1 cellular context compared by ENCODE assay signal in the genomic region with DNA sequence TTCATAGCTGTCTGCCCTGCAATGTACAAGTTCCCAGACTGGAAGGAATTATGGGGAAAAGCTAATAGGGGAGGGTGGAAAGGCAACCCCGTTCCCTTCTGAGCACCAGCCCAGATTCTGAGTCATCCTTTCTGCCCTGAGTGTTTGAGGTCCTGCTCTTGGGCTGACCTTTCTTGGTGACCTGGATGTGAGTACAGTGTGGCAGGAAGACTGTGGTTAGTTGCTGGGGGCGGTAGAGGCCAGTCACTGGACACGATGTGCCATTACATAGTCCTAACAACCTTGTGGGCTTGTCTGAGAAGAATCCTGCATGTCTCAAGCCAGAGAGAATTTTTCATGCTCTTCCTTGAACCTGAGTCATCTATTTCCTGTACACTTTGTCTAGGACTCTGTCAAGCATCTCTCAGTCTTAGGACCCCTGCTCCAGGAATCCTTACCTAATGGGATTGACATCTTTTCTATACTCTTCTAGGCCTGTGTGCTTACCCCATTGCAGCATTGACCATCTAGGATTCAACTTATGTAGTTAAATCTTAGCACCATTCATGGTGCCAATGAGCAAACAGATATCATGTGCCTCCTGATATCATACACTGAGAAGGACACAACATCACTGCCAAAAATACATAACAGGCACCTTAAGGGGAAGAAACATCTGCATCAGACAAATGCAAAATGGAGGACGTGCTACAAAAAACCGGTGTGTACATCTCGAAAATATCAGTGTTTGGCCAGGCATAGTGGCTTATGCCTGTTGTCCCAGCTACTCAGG.
A peak's percentile ranks its signal among the peaks of the same experiment; 100 is the strongest.
TF ChIP-seq lines count a peak whose summit lies in the region.

No MANE protein-coding gene starts in this region.

TF ChIP-seq in HepG2, 621 proteins besides CTCF, POLR2A, EP300 and RAD21 (continued from another document and continues in another):
- TF ChIP-seq, protein P1, sequence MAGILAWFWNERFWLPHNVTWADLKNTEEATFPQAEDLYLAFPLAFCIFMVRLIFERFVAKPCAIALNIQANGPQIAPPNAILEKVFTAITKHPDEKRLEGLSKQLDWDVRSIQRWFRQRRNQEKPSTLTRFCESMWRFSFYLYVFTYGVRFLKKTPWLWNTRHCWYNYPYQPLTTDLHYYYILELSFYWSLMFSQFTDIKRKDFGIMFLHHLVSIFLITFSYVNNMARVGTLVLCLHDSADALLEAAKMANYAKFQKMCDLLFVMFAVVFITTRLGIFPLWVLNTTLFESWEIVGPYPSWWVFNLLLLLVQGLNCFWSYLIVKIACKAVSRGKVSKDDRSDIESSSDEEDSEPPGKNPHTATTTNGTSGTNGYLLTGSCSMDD (CRISPR knock-in tag; IDR thresholded peaks at IDR 0.05) = no peak
- 0 out of 2 replicates have a peak, but pooled peaks have one; percentile 57 for TF ChIP-seq ZNF772 (CRISPR knock-in tag; IDR thresholded peaks at IDR 0.05)
- no peak for TF ChIP-seq ONECUT2 (CRISPR knock-in tag; IDR thresholded peaks at IDR 0.05)
- no peak for TF ChIP-seq TCF7L2 (IDR thresholded peaks at IDR 0.05; ENCODE audit: low read depth, low read length)
- TF ChIP-seq, protein P2, sequence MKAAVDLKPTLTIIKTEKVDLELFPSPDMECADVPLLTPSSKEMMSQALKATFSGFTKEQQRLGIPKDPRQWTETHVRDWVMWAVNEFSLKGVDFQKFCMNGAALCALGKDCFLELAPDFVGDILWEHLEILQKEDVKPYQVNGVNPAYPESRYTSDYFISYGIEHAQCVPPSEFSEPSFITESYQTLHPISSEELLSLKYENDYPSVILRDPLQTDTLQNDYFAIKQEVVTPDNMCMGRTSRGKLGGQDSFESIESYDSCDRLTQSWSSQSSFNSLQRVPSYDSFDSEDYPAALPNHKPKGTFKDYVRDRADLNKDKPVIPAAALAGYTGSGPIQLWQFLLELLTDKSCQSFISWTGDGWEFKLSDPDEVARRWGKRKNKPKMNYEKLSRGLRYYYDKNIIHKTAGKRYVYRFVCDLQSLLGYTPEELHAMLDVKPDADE (CRISPR knock-in tag; IDR thresholded peaks at IDR 0.05) = no peak
- TF ChIP-seq HNRNPH1 (optimal IDR thresholded peaks at IDR 0.05; ENCODE audit: low read depth, low read length) = no peak
- no peak for TF ChIP-seq ZBTB42 (CRISPR knock-in tag; IDR thresholded peaks at IDR 0.05)
- no peak for TF ChIP-seq MZF1 (CRISPR knock-in tag; IDR thresholded peaks at IDR 0.05; ENCODE audit: borderline replicate concordance)
- no peak for TF ChIP-seq CENPT (CRISPR knock-in tag; IDR thresholded peaks at IDR 0.05; ENCODE audit: low read depth)
- TF ChIP-seq MIXL1 (CRISPR knock-in tag; IDR thresholded peaks at IDR 0.05) = peak; percentile 53; the same call in 1 of the 2 replicates
- 0 out of 2 replicates have a peak, but pooled peaks have one; percentile 25 for TF ChIP-seq MAX (IDR thresholded peaks at IDR 0.05)
- no peak for TF ChIP-seq MATR3 (CRISPR knock-in tag; IDR thresholded peaks at IDR 0.05)
- no peak for TF ChIP-seq LRRFIP1 (CRISPR knock-in tag; conservative IDR thresholded peaks at IDR 0.05)
- no peak for TF ChIP-seq CSRNP2 (CRISPR knock-in tag; conservative IDR thresholded peaks at IDR 0.05; ENCODE audit: low read depth)
- no peak for TF ChIP-seq JDP2 (CRISPR knock-in tag; IDR thresholded peaks at IDR 0.05; ENCODE audit: borderline replicate concordance)
- no peak for TF ChIP-seq ZFX (CRISPR knock-in tag; IDR thresholded peaks at IDR 0.05; ENCODE audit: low read depth)
- no peak for TF ChIP-seq ZNF776 (CRISPR knock-in tag; IDR thresholded peaks at IDR 0.05)
- TF ChIP-seq ZNF335 (CRISPR knock-in tag; IDR thresholded peaks at IDR 0.05) = peak; percentile 79; the same call in 1 of the 2 replicates
- TF ChIP-seq RELA (CRISPR knock-in tag; IDR thresholded peaks at IDR 0.05) = no peak
- peak; percentile 22; the same call in 1 of the 2 replicates for TF ChIP-seq ZNF644 (CRISPR knock-in tag; IDR thresholded peaks at IDR 0.05; ENCODE audit: low read depth)
- TF ChIP-seq, protein P3, sequence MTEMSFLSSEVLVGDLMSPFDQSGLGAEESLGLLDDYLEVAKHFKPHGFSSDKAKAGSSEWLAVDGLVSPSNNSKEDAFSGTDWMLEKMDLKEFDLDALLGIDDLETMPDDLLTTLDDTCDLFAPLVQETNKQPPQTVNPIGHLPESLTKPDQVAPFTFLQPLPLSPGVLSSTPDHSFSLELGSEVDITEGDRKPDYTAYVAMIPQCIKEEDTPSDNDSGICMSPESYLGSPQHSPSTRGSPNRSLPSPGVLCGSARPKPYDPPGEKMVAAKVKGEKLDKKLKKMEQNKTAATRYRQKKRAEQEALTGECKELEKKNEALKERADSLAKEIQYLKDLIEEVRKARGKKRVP (CRISPR knock-in tag; IDR thresholded peaks at IDR 0.05) = no peak
- no peak for TF ChIP-seq ZMAT5 (CRISPR knock-in tag; IDR thresholded peaks at IDR 0.05; ENCODE audit: borderline replicate concordance, low read depth)
- TF ChIP-seq PPARG (CRISPR knock-in tag; conservative IDR thresholded peaks at IDR 0.05) = 0 out of 2 replicates have a peak, but pooled peaks have one; percentile 26
- no peak for TF ChIP-seq ZNF33A (CRISPR knock-in tag; IDR thresholded peaks at IDR 0.05; ENCODE audit: borderline replicate concordance)
- TF ChIP-seq KLF6 (CRISPR knock-in tag; IDR thresholded peaks at IDR 0.05) = no peak
- TF ChIP-seq NFYB (CRISPR knock-in tag; IDR thresholded peaks at IDR 0.05) = no peak
- TF ChIP-seq THRA (CRISPR knock-in tag; IDR thresholded peaks at IDR 0.05; ENCODE audit: borderline replicate concordance) = peak; percentile 90; the same call in 1 of the 2 replicates
- TF ChIP-seq, protein P4, sequence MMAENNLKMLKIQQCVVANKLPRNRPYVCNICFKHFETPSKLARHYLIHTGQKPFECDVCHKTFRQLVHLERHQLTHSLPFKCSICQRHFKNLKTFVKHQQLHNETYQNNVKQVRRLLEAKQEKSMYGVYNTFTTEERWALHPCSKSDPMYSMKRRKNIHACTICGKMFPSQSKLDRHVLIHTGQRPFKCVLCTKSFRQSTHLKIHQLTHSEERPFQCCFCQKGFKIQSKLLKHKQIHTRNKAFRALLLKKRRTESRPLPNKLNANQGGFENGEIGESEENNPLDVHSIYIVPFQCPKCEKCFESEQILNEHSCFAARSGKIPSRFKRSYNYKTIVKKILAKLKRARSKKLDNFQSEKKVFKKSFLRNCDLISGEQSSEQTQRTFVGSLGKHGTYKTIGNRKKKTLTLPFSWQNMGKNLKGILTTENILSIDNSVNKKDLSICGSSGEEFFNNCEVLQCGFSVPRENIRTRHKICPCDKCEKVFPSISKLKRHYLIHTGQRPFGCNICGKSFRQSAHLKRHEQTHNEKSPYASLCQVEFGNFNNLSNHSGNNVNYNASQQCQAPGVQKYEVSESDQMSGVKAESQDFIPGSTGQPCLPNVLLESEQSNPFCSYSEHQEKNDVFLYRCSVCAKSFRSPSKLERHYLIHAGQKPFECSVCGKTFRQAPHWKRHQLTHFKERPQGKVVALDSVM (CRISPR knock-in tag; IDR thresholded peaks at IDR 0.05) = peak; percentile 34; the same call in 1 of the 2 replicates
- no peak for TF ChIP-seq PHF20 (CRISPR knock-in tag; IDR thresholded peaks at IDR 0.05)
- TF ChIP-seq MLLT10 (CRISPR knock-in tag; IDR thresholded peaks at IDR 0.05) = no peak
- 0 out of 2 replicates have a peak, but pooled peaks have one; percentile 25 for TF ChIP-seq NFKBIZ (CRISPR knock-in tag; IDR thresholded peaks at IDR 0.05)
- TF ChIP-seq, protein P5, sequence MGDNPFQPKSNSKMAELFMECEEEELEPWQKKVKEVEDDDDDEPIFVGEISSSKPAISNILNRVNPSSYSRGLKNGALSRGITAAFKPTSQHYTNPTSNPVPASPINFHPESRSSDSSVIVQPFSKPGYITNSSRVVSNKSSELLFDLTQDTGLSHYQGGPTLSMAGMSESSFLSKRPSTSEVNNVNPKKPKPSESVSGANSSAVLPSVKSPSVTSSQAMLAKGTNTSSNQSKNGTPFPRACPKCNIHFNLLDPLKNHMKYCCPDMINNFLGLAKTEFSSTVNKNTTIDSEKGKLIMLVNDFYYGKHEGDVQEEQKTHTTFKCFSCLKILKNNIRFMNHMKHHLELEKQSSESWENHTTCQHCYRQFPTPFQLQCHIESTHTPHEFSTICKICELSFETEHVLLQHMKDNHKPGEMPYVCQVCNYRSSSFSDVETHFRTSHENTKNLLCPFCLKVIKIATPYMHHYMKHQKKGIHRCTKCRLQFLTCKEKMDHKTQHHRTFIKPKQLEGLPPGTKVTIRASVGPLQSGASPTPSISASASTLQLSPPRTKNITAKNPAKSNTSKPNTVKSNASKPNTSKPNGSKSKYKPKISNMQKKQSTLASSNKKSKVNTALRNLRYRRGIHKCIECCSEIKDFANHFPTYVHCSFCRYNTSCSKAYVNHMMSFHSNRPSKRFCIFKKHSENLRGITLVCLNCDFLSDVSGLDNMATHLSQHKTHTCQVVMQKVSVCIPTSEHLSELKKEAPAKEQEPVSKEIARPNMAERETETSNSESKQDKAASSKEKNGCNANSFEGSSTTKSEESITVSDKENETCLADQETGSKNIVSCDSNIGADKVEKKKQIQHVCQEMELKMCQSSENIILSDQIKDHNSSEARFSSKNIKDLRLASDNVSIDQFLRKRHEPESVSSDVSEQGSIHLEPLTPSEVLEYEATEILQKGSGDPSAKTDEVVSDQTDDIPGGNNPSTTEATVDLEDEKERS (CRISPR knock-in tag; IDR thresholded peaks at IDR 0.05) = peak; percentile 32; the same call in 1 of the 2 replicates
- TF ChIP-seq ZFY (CRISPR knock-in tag; IDR thresholded peaks at IDR 0.05) = no peak
- no peak for TF ChIP-seq STAT5B (CRISPR knock-in tag; IDR thresholded peaks at IDR 0.05)
- TF ChIP-seq SMYD3 (CRISPR knock-in tag; IDR thresholded peaks at IDR 0.05) = 0 out of 2 replicates have a peak, but pooled peaks have one; percentile 40
- TF ChIP-seq ZNF331 (CRISPR knock-in tag; IDR thresholded peaks at IDR 0.05) = peak; percentile 43; the same call in 1 of the 2 replicates
- peak; percentile 84; the same call in 1 of the 2 replicates for TF ChIP-seq ESRRA (CRISPR knock-in tag; IDR thresholded peaks at IDR 0.05; ENCODE audit: low read depth)
- no peak for TF ChIP-seq SOX13 (IDR thresholded peaks at IDR 0.05)
- peak in 1 of 2 experiments; percentile 68; a peak in 2 of 4 replicates for TF ChIP-seq SOX13 (CRISPR knock-in tag; conservative IDR thresholded peaks at IDR 0.05 in 1 of 2, IDR thresholded peaks at IDR 0.05 in 1 of 2)
- TF ChIP-seq ZKSCAN1 (IDR thresholded peaks at IDR 0.05; ENCODE audit: low read length) = no peak; the same call in 1 of the 2 replicates
- TF ChIP-seq, protein P6, sequence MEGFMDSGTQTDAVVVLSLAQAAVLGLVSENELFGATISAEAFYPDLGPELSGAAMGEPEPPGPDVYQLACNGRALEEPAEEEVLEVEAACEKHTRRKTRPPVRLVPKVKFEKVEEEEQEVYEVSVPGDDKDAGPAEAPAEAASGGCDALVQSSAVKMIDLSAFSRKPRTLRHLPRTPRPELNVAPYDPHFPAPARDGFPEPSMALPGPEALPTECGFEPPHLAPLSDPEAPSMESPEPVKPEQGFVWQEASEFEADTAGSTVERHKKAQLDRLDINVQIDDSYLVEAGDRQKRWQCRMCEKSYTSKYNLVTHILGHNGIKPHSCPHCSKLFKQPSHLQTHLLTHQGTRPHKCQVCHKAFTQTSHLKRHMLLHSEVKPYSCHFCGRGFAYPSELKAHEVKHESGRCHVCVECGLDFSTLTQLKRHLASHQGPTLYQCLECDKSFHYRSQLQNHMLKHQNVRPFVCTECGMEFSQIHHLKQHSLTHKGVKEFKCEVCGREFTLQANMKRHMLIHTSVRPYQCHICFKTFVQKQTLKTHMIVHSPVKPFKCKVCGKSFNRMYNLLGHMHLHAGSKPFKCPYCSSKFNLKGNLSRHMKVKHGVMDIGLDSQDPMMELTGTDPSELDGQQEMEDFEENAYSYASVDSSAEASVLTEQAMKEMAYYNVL (CRISPR knock-in tag; IDR thresholded peaks at IDR 0.05; ENCODE audit: borderline replicate concordance) = 0 out of 2 replicates have a peak, but pooled peaks have one; percentile 31
- TF ChIP-seq ZNF207 (IDR thresholded peaks at IDR 0.05; ENCODE audit: borderline replicate concordance) = no peak
- TF ChIP-seq ARNT (IDR thresholded peaks at IDR 0.05) = no peak
- no peak for TF ChIP-seq MAZ (IDR thresholded peaks at IDR 0.05; ENCODE audit: borderline replicate concordance, low read depth, low read length)
- no peak for TF ChIP-seq MAZ (CRISPR knock-in tag; IDR thresholded peaks at IDR 0.05; ENCODE audit: low read depth)
